ENCODE assay signal across 16 cellular contexts in genomic region chr15:71288348-71288955, GRCh38.
DNase-seq lines count a peak whose midpoint lies in the region; ATAC-seq and TF ChIP-seq lines count a peak whose summit lies in the region.
"Had no signal": no experiment of that assay in that cellular context is flagged by ENCODE, and none has a peak within 500 bp of the region (broad histone marks: within the 10 kb centered on the region; RNA-seq: fewer than 3 reads in every experiment).

No MANE protein-coding gene starts in this region.

- H3K23ac ChIP-seq in mesenchymal stem cell (ENCODE audit: low read length in 2 of 2): no peak overlapping the region

- no peak overlapping the region for H3K14ac ChIP-seq in mesenchymal stem cell (ENCODE audit: low read length in 2 of 2)

- no peak overlapping the region for H2BK15ac ChIP-seq in mesenchymal stem cell (ENCODE audit: low read depth, poor library complexity, severe bottlenecking)

- H3K4me3 ChIP-seq in PC-9 (no peak overlapping the region), choroid plexus epithelial cell (ENCODE audit: low read depth, low read length) (no peak overlapping the region), mesenchymal stem cell (ENCODE audit: insufficient read depth in 1 of 2, low read depth in 1 of 2, low read length in 2 of 2) (no peak overlapping the region)
- H3K4me3 ChIP-seq: BLaER1 treated with 17β-estradiol and CSF1 and Interleukin-3, amounts not matched to agents 10 nM and 100 nM had no signal

- H3K4me1 ChIP-seq in PC-9 (replicated peaks; ENCODE audit: insufficient read depth) (peaks cover 34% of the 10 kb centered on the region), mesenchymal stem cell (ENCODE audit: control insufficient read depth, insufficient read depth, low read depth, low read length) (no peaks in the 10 kb centered on the region)

- no peak overlapping the region for H2AK5ac ChIP-seq in mesenchymal stem cell (ENCODE audit: low read length, severe bottlenecking)

- CTCF ChIA-PET in Calu3 (lab: Charles Lee): interaction anchor here (1.0 kb wide), 1 partner anchor 9 kb away, joined by 4 read pairs; no protein-coding TSS in a partner anchor
- CTCF ChIA-PET in PC-9 (lab: Charles Lee): no interaction called here
- CTCF ChIA-PET in activated CD8-positive, alpha-beta T cell treated with anti-CD3 and anti-CD28 coated beads for 36 hours (lab: Charles Lee): no interaction called here

- H2BK12ac ChIP-seq in mesenchymal stem cell (ENCODE audit: low read length in 2 of 2): no peak overlapping the region

- H3K79me1 ChIP-seq in mesenchymal stem cell (replicated peaks; ENCODE audit: low read length, poor library complexity, severe bottlenecking): peaks cover 8% of the 10 kb centered on the region

- H3K27me3 Mint-ChIP-seq in Calu3 (ENCODE audit: unreplicated experiment): no peaks in the 10 kb centered on the region
- H3K27me3 Mint-ChIP-seq in activated CD8-positive, alpha-beta T cell treated with anti-CD3 and anti-CD28 coated beads for 36 hours: peaks cover 5% of the 10 kb centered on the region

- no peaks in the 10 kb centered on the region for H3K9me2 ChIP-seq in PC-9 (ENCODE audit: insufficient read depth)

- no peak overlapping the region for H3K4me3 Mint-ChIP-seq in Calu3 (ENCODE audit: low read depth, unreplicated experiment)
- no peak overlapping the region for H3K4me3 Mint-ChIP-seq in activated CD8-positive, alpha-beta T cell treated with anti-CD3 and anti-CD28 coated beads for 36 hours

- H3K18ac ChIP-seq in mesenchymal stem cell (ENCODE audit: low read depth in 1 of 2, low read length in 2 of 2): no peak overlapping the region

- BruUV-seq in Calu3 (replicated peaks; lab: Mats Ljungman, UMichigan) (no TSS peak), PC-9 (replicated peaks; lab: Mats Ljungman, UMichigan) (no TSS peak)

- no peak overlapping the region for H4K8ac ChIP-seq in mesenchymal stem cell (ENCODE audit: low read length)

- H3K27ac Mint-ChIP-seq in Calu3 (ENCODE audit: unreplicated experiment): peak overlapping the region; percentile 71
- H3K27ac Mint-ChIP-seq in activated CD8-positive, alpha-beta T cell treated with anti-CD3 and anti-CD28 coated beads for 36 hours: no peak overlapping the region

- H3K36me3 ChIP-seq in PC-9 (ENCODE audit: low read depth) (peaks cover 7% of the 10 kb centered on the region; the same call in 1 of the 2 replicates), mesenchymal stem cell (ENCODE audit: control insufficient read depth in 1 of 2, insufficient read depth in 2 of 2, low read depth in 1 of 2, low read length in 2 of 2) (no peaks in the 10 kb centered on the region)
- H3K36me3 ChIP-seq: BLaER1 treated with 17β-estradiol and CSF1 and Interleukin-3, amounts not matched to agents 10 nM and 100 nM had no signal

- no peak for DNase-seq in Calu3
- no peak for DNase-seq in PC-9
- peak; percentile 42 for DNase-seq in choroid plexus epithelial cell (ENCODE audit: low read depth)
- peak; percentile 64 for DNase-seq in mesenchymal stem cell
- DNase-seq in HuH-7 (ENCODE audit: low spot score): no peak
- no peak for DNase-seq in activated CD8-positive, alpha-beta T cell treated with anti-CD3 and anti-CD28 coated beads for 36 hours
- no peak for DNase-seq in islet precursor cell
- DNase-seq: EL, H7, KBM-7, NCI-H1048, NCI-H187 treated with DMSO at 0.1 percent for 48 hours, NCI-H446, NCI-H748 treated with DMSO at 0.1 percent for 48 hours had no signal

- H2BK5ac ChIP-seq in mesenchymal stem cell (ENCODE audit: low read depth, low read length, poor library complexity, severe bottlenecking): no peak overlapping the region

- no peak overlapping the region for H3K4ac ChIP-seq in mesenchymal stem cell (ENCODE audit: low read depth in 1 of 2, low read length in 2 of 2)

- H3K4me2 ChIP-seq in PC-9 (no peak overlapping the region), mesenchymal stem cell (ENCODE audit: low read length, poor library complexity, severe bottlenecking) (no peak overlapping the region)
- H3K4me2 ChIP-seq: BLaER1 treated with 17β-estradiol and CSF1 and Interleukin-3, amounts not matched to agents 10 nM and 100 nM had no signal

- H3K9ac ChIP-seq in mesenchymal stem cell (ENCODE audit: low read length): no peak overlapping the region
- H3K9ac ChIP-seq: BLaER1 treated with 17β-estradiol and CSF1 and Interleukin-3, amounts not matched to agents 10 nM and 100 nM had no signal

- no peak overlapping the region for H4K91ac ChIP-seq in mesenchymal stem cell (ENCODE audit: low read length)

- peak overlapping the region; percentile 39; the same call in 1 of the 2 replicates for H3K27ac ChIP-seq in PC-9
- H3K27ac ChIP-seq in mesenchymal stem cell (ENCODE audit: low read length, poor library complexity, severe bottlenecking): no peak overlapping the region

- no peak overlapping the region for H2BK120ac ChIP-seq in mesenchymal stem cell (ENCODE audit: low read depth, low read length)

- WGBS in mesenchymal stem cell: 44% methylated on average over 3 of the region's 5 CpGs

- H4K20me1 ChIP-seq in PC-9 (ENCODE audit: insufficient read depth): no peaks in the 10 kb centered on the region
- H4K20me1 ChIP-seq: BLaER1 treated with 17β-estradiol and CSF1 and Interleukin-3, amounts not matched to agents 10 nM and 100 nM had no signal

- intact Hi-C loops in Calu3 (cut with micrococcal nuclease; ENCODE audit: unreplicated experiment): no loop called here
- intact Hi-C loops in PC-9 (cut with micrococcal nuclease; ENCODE audit: unreplicated experiment): no loop called here
- intact Hi-C loops in activated CD8-positive, alpha-beta T cell treated with anti-CD3 and anti-CD28 coated beads for 36 hours (cut with micrococcal nuclease): no loop called here

- H3K36me3 Mint-ChIP-seq in Calu3 (ENCODE audit: insufficient read depth, unreplicated experiment): no peaks in the 10 kb centered on the region
- H3K36me3 Mint-ChIP-seq in activated CD8-positive, alpha-beta T cell treated with anti-CD3 and anti-CD28 coated beads for 36 hours (ENCODE audit: low read depth): no peaks in the 10 kb centered on the region

- H3K79me2 ChIP-seq in PC-9 (ENCODE audit: low read depth): peaks cover 17% of the 10 kb centered on the region; the same call in 1 of the 2 replicates

- H3K27me3 ChIP-seq in PC-9 (ENCODE audit: insufficient read depth, low read depth) (no peaks in the 10 kb centered on the region), mesenchymal stem cell (ENCODE audit: control insufficient read depth in 1 of 2, insufficient read depth in 1 of 2, low read length in 2 of 2) (no peaks in the 10 kb centered on the region)
- H3K27me3 ChIP-seq: BLaER1 treated with 17β-estradiol and CSF1 and Interleukin-3, amounts not matched to agents 10 nM and 100 nM had no signal

- peaks cover 4% of the 10 kb centered on the region for H3K9me3 Mint-ChIP-seq in Calu3 (ENCODE audit: low read depth, unreplicated experiment)
- H3K9me3 Mint-ChIP-seq in activated CD8-positive, alpha-beta T cell treated with anti-CD3 and anti-CD28 coated beads for 36 hours: peaks cover 2% of the 10 kb centered on the region

- TF ChIP-seq CTCF in Calu3 (IDR thresholded peaks at IDR 0.05; ENCODE audit: unreplicated experiment) (no peak), PC-9 (conservative IDR thresholded peaks at IDR 0.05) (no peak), choroid plexus epithelial cell (conservative IDR thresholded peaks at IDR 0.05; ENCODE audit: low read depth, low read length) (no peak)
- no peak for TF ChIP-seq CTCF in activated CD8-positive, alpha-beta T cell treated with anti-CD3 and anti-CD28 coated beads for 36 hours (IDR thresholded peaks at IDR 0.05)

- H3F3A ChIP-seq in PC-9 (ENCODE audit: insufficient read depth, low read depth): peaks cover 18% of the 10 kb centered on the region

- no peak overlapping the region for H2AFZ ChIP-seq in PC-9
- H2AFZ ChIP-seq in mesenchymal stem cell (ENCODE audit: low read depth, low read length): no peak overlapping the region

- ATAC-seq in activated CD8-positive, alpha-beta T cell treated with anti-CD3 and anti-CD28 coated beads for 36 hours: no peak
- no peak for ATAC-seq in HG02870 (IDR thresholded peaks at IDR 0.05; ENCODE audit: unreplicated experiment)

- POLR2A ChIA-PET in PC-9 (lab: Charles Lee; ENCODE audit: unreplicated experiment): interaction anchor here (0.5 to 0.7 kb wide), 2 partner anchors 34 to 183 kb away, joined by 8 to 9 read pairs; no protein-coding TSS in a partner anchor
- POLR2A ChIA-PET in activated CD8-positive, alpha-beta T cell treated with anti-CD3 and anti-CD28 coated beads for 36 hours (lab: Charles Lee): no interaction called here

- H3K9me3 ChIP-seq in PC-9 (ENCODE audit: insufficient read depth, low read depth) (no peaks in the 10 kb centered on the region; the same call in 1 of the 2 replicates), mesenchymal stem cell (ENCODE audit: control insufficient read depth, low read length) (peaks cover 11% of the 10 kb centered on the region)
- H3K9me3 ChIP-seq: BLaER1 treated with 17β-estradiol and CSF1 and Interleukin-3, amounts not matched to agents 10 nM and 100 nM had no signal

- H3K4me1 Mint-ChIP-seq in Calu3 (ENCODE audit: low read depth, unreplicated experiment): peaks cover 53% of the 10 kb centered on the region
- H3K4me1 Mint-ChIP-seq in activated CD8-positive, alpha-beta T cell treated with anti-CD3 and anti-CD28 coated beads for 36 hours (ENCODE audit: low read depth): peaks cover 11% of the 10 kb centered on the region

Comparison
In these comparisons a context has a peak if more than half of its experiments do, and no peak if none do; other contexts are left out.
1. DNase-seq: peak in choroid plexus epithelial cell (single experiment) and mesenchymal stem cell (single experiment); none in Calu3 (single experiment), PC-9 (0 of 2), HuH-7 (single experiment), activated CD8-positive, alpha-beta T cell treated with anti-CD3 and anti-CD28 coated beads for 36 hours (single experiment) and islet precursor cell (single experiment).